ENCODE assay signal across 8 cellular contexts in genomic region chr5:27472000-27472763, GRCh38.
DNase-seq lines count a peak whose midpoint lies in the region; ATAC-seq and TF ChIP-seq lines count a peak whose summit lies in the region.

No MANE protein-coding gene starts in this region.

- peak overlapping the region; percentile 39; the same call in 1 of the 2 replicates for H3K4me2 ChIP-seq in BLaER1

- H3K27ac ChIP-seq in BLaER1 = peak overlapping the region; percentile 42; the same call in 1 of the 2 replicates

- 0 out of 2 replicates have a peak overlapping the region, but pooled peaks have one; percentile 12 for H3K9ac ChIP-seq in BLaER1

- peaks cover 34% of the 10 kb centered on the region for H3K9me3 ChIP-seq in BLaER1
- peaks cover 6% of the 10 kb centered on the region for H3K9me3 ChIP-seq in iPS-18c (ENCODE audit: control insufficient read depth, insufficient read depth, low read length)

- no peaks in the 10 kb centered on the region for H4K20me1 ChIP-seq in BLaER1

- DNase-seq in amygdala (lab: John Stamatoyannopoulos, UW) = no peak
- DNase-seq in effector CD8-positive, alpha-beta T cell (lab: John Stamatoyannopoulos, UW) = no peak
- no peak for DNase-seq in NOMO-1 treated with dmso at 0.1 percent for 144 hours (lab: John Stamatoyannopoulos, UW; ENCODE audit: unreplicated experiment)

- H3K4me1 ChIP-seq in BLaER1 = peaks cover 6% of the 10 kb centered on the region; the same call in 1 of the 2 replicates

- TF ChIP-seq POLR2A in Raji (IDR thresholded peaks at IDR 0.05; ENCODE audit: insufficient read depth, low read depth, low read length) = peak; percentile 82

- H3K36me3 ChIP-seq in BLaER1 = peaks cover 19% of the 10 kb centered on the region

- no peaks in the 10 kb centered on the region for H3K27me3 ChIP-seq in BLaER1

- peak overlapping the region; percentile 52; the same call in 1 of the 2 replicates for H3K4me3 ChIP-seq in BLaER1
- peak overlapping the region; percentile 90 for H3K4me3 ChIP-seq in iPS-18c (ENCODE audit: insufficient read depth, low read depth, low read length)

- ATAC-seq in GM18867 (IDR thresholded peaks at IDR 0.05; ENCODE audit: unreplicated experiment) (peak; percentile 98), HG03039 (IDR thresholded peaks at IDR 0.05; ENCODE audit: unreplicated experiment) (peak; percentile 89)
